ENCODE assay signal across 8 cellular contexts in genomic region chr5:134524219-134524825, GRCh38. TPM values are rescaled to one million over a fixed set of nuclear protein-coding genes. Genes with fewer than 3 reads are reported as not detected.
DNase-seq lines count a peak whose midpoint lies in the region; ATAC-seq and TF ChIP-seq lines count a peak whose summit lies in the region.

No MANE protein-coding gene starts in this region.

- TF ChIP-seq CTCF in PC-9 (conservative IDR thresholded peaks at IDR 0.05) = no peak

- DNase-seq in C1 segment of cervical spinal cord (lab: John Stamatoyannopoulos, UW) = peak; percentile 19 to 89 (median 75)
- peak; percentile 68 for DNase-seq in HCEC 1CT
- peak; percentile 77 to 85 for DNase-seq in PC-9
- DNase-seq in activated T-helper 1 cell treated with anti-CD3 and anti-CD28 coated beads, Interleukin-2, amount 50 U/mL, for 16 hours (ENCODE audit: low read depth in 1 of 2, low spot score in 1 of 2) = peak; percentile 54 to 58
- peak; percentile 80 for DNase-seq in fibroblast of gingiva (ENCODE audit: low read depth)
- peak; percentile 42 for DNase-seq in stimulated activated CD8-positive, alpha-beta memory T cell treated with anti-CD3 and anti-CD28 coated beads, Interleukin-7, amount 100 ng/mL, for 24 hours (ENCODE audit: low read depth)

- 0 out of 2 replicates have a peak, but pooled peaks cover 5% of the 10 kb centered on the region for H3K36me3 ChIP-seq in PC-9 (ENCODE audit: low read depth)
- no peaks in the 10 kb centered on the region for H3K36me3 ChIP-seq in muscle layer of duodenum (ENCODE audit: control insufficient read depth in 1 of 2, insufficient read depth in 2 of 2, low read length in 2 of 2)

- H3K4me1 ChIP-seq in PC-9 (replicated peaks; ENCODE audit: insufficient read depth) = peaks cover 20% of the 10 kb centered on the region
- peaks cover 12 to 16% of the 10 kb centered on the region in 2 donors for H3K4me1 ChIP-seq in muscle layer of duodenum (ENCODE audit: control insufficient read depth in 1 of 2, insufficient read depth in 2 of 2, low read length in 2 of 2)

- TSS peak; percentile 21 for BruUV-seq in PC-9 (replicated peaks; lab: Mats Ljungman, UMichigan)

- no peaks in the 10 kb centered on the region for H3K27me3 ChIP-seq in PC-9 (ENCODE audit: insufficient read depth, low read depth)
- no peaks in the 10 kb centered on the region for H3K27me3 ChIP-seq in muscle layer of duodenum (ENCODE audit: low read depth, low read length)

- POLR2A ChIA-PET in PC-9 (lab: Charles Lee; ENCODE audit: unreplicated experiment) = interaction anchor here (0.6 to 1.8 kb wide), 8 partner anchors 12 to 436 kb away, joined by 3 to 19 read pairs (median 8); no protein-coding TSS in a partner anchor

- H3K4me3 ChIP-seq in PC-9 (peak overlapping the region; percentile 89), muscle layer of duodenum (ENCODE audit: low read depth in 1 of 2, low read length in 2 of 2) (peak overlapping the region; percentile 91 to 97)

- ATAC-seq in HG02763 (IDR thresholded peaks at IDR 0.05; ENCODE audit: unreplicated experiment) = no peak

- intact Hi-C loops in PC-9 (cut with micrococcal nuclease; ENCODE audit: unreplicated experiment) = loop anchor here (1.0 kb wide), 1 partner anchor 13 kb away; no protein-coding TSS in a partner anchor

- H3K27ac ChIP-seq in PC-9 (peak overlapping the region; percentile 62), muscle layer of duodenum (ENCODE audit: low read length) (peak overlapping the region; percentile 97)

- peaks cover 16% of the 10 kb centered on the region; the same call in 1 of the 2 replicates for H3F3A ChIP-seq in PC-9 (ENCODE audit: insufficient read depth, low read depth)

- H3K79me2 ChIP-seq in PC-9 (ENCODE audit: low read depth) = peaks cover 35% of the 10 kb centered on the region

- H3K4me2 ChIP-seq in PC-9 = peak overlapping the region; percentile 90

- H4K20me1 ChIP-seq in PC-9 (ENCODE audit: insufficient read depth) = peaks cover 16% of the 10 kb centered on the region

- H3K9me3 ChIP-seq in PC-9 (ENCODE audit: insufficient read depth, low read depth) (no peaks in the 10 kb centered on the region), muscle layer of duodenum (ENCODE audit: control insufficient read depth in 1 of 2, low read length in 2 of 2) (no peaks in the 10 kb centered on the region)

- peak overlapping the region; percentile 94 for H2AFZ ChIP-seq in PC-9

- H3K9me2 ChIP-seq in PC-9 (ENCODE audit: insufficient read depth) = no peaks in the 10 kb centered on the region

- CTCF ChIA-PET in PC-9 (lab: Charles Lee) = interaction anchor here (0.5 to 1.0 kb wide), 2 partner anchors 59 to 380 kb away, joined by 5 to 8 read pairs; no protein-coding TSS in a partner anchor

RNA-seq across cellular contexts. Expression of gene JADE2, which starts 1.1 kb away (rescaled TPM):
- 82.1 and 83.5 TPM in 2 replicates for total RNA-seq in PC-9 (2021)
